ENCODE assay signal across 26 cellular contexts in the genomic region with DNA sequence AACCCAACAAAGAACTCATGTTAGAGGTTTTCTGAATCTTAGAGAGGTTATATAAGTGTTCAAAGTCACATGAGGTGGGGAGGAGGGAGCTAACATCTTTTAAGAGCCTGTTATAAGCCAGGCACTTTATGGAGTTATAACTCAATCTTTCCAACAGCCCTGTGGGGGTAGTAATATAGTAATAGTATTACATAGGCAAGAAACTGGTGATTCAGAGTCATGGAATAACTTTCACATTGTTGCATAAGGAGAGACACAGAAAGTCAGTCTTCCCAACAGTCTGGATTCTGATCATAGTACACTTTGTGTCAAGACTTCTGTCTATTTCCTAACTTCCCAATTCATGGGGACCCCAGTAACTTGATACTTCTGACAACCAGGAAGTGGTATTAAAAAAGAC.
DNase-seq lines count a peak whose midpoint lies in the region; ATAC-seq, FAIRE-seq and TF ChIP-seq lines count a peak whose summit lies in the region.
"Had no signal": no experiment of that assay in that cellular context is flagged by ENCODE, and none has a peak within 500 bp of the region (broad histone marks: within the 10 kb centered on the region; RNA-seq: fewer than 3 reads in every experiment).

No MANE protein-coding gene starts in this region.

- no peak overlapping the region for H3K4me3 ChIP-seq in AG04449 (ENCODE audit: low read depth, low read length)
- no peak overlapping the region for H3K4me3 ChIP-seq in choroid plexus epithelial cell (ENCODE audit: low read depth, low read length)
- H3K4me3 ChIP-seq: BLaER1 treated with 17β-estradiol and CSF1 and Interleukin-3, amounts not matched to agents 10 nM and 100 nM; ovary; transverse colon had no signal

- FAIRE-seq in urothelium cell line (lab: Jason Lieb, UNC): no peak
- FAIRE-seq: A204.1, D721Med, keratinocyte had no signal

- ATAC-seq in HG03354 (IDR thresholded peaks at IDR 0.05; ENCODE audit: poor library complexity, severe bottlenecking, unreplicated experiment): no peak
- ATAC-seq: activated T-cell treated with anti-CD3 and anti-CD28 coated beads, Interleukin-2, amount 50 U/mL, for 72 hours; naive thymus-derived CD4-positive, alpha-beta T cell had no signal

- CTCF ChIA-PET in AG04449 (lab: Yijun Ruan, JAX): interaction anchor here (1.0 kb wide), 2 partner anchors 9 to 11 kb away, joined by 3 read pairs; no protein-coding TSS in a partner anchor

- TF ChIP-seq CTCF in AG04449 (IDR thresholded peaks at IDR 0.05; ENCODE audit: insufficient read depth, low read length, missing control alignments): no peak
- TF ChIP-seq CTCF in choroid plexus epithelial cell (conservative IDR thresholded peaks at IDR 0.05; ENCODE audit: low read depth, low read length): no peak

- DNase-seq in AG04449 (ENCODE audit: low read depth, low spot score): peak; percentile 3
- DNase-seq in OCI-M1 (lab: John Stamatoyannopoulos, UW): peak; percentile 15
- DNase-seq in choroid plexus epithelial cell (ENCODE audit: low read depth): peak; percentile 63
- peak; percentile 64 for DNase-seq in foreskin melanocyte
- no peak for DNase-seq in activated CD4-positive, alpha-beta T cell treated with anti-CD3 and anti-CD28 coated beads for 4 hours
- DNase-seq in activated T-cell treated with anti-CD3 and anti-CD28 coated beads for 4 hours: no peak
- no peak for DNase-seq in urothelium cell line (ENCODE audit: low spot score)
- DNase-seq: activated B cell treated with CpG ODN at 0.5 μM for 24 hours; activated CD8-positive, alpha-beta memory T cell treated with anti-CD3 and anti-CD28 coated beads for 24 hours; activated T-cell treated with anti-CD3 and anti-CD28 coated beads, Interleukin-2, amount 50 U/mL, for 72 hours; brain microvascular endothelial cell; dermis blood vessel endothelial cell; erythroblast; hippocampal formation; Karpas-422; naive thymus-derived CD4-positive, alpha-beta T cell; NCI-H526 treated with DMSO at 0.1 percent for 48 hours; ovary; SIG-M5; stimulated activated CD4-positive, alpha-beta T cell treated with anti-CD3 and anti-CD28 coated beads, Interleukin-2, amount 100 ng/mL, for 48 hours; transverse colon had no signal

- POLR2A ChIA-PET in AG04449 (lab: Yijun Ruan, JAX): no interaction called here

Comparison
In these comparisons a context has a peak if more than half of its experiments do, and no peak if none do; other contexts are left out.
1. DNase-seq: peak in AG04449 (single experiment), OCI-M1 (single experiment), choroid plexus epithelial cell (single experiment) and foreskin melanocyte (single experiment); none in activated CD4-positive, alpha-beta T cell treated with anti-CD3 and anti-CD28 coated beads for 4 hours (0 of 2), activated T-cell treated with anti-CD3 and anti-CD28 coated beads for 4 hours (single experiment) and urothelium cell line (single experiment).